In genomic region chr17:1048516-1049115, GRCh38 we compare ENCODE assay signal across 7 cellular contexts. TPM values are rescaled to one million over a fixed set of nuclear protein-coding genes. Genes with fewer than 3 reads are reported as not detected.
DNase-seq lines count a peak whose midpoint lies in the region; ATAC-seq and TF ChIP-seq lines count a peak whose summit lies in the region.
"Not testable (repeated sequence)": the region's sequence is repeated elsewhere in the genome, so short reads cannot be mapped to it uniquely, and the experiment has no call there.

No MANE protein-coding gene starts in this region.

- H3K9me1 ChIP-seq in IMR-90 (ENCODE audit: insufficient read depth, low read length), result not testable (repeated sequence)

- H3K36me3 Mint-ChIP-seq in nephron progenitor cell (ENCODE audit: low read depth), result peaks cover 33% of the 10 kb centered on the region

- not testable (repeated sequence) for TF ChIP-seq POLR2A in IMR-90 (IDR thresholded peaks at IDR 0.05; ENCODE audit: low read depth, low read length)

- H3K27me3 ChIP-seq in IMR-90 (ENCODE audit: control insufficient read depth, insufficient read depth, low read length); lower lobe of right lung (ENCODE audit: low read depth); tibial artery: not testable (repeated sequence)

- in situ Hi-C loops in IMR-90 (cut with MboI; ENCODE audit: low sequenced_read_pairs), result not testable (repeated sequence)

- TF ChIP-seq RAD21 in IMR-90 (IDR thresholded peaks at IDR 0.05; ENCODE audit: low read length), result not testable (repeated sequence)

- peaks cover 25% of the 10 kb centered on the region; the same call in 1 of the 2 replicates for H3K36me3 ChIP-seq in IMR-90 (ENCODE audit: control insufficient read depth, insufficient read depth, low read length)
- peaks cover 53% of the 10 kb centered on the region for H3K36me3 ChIP-seq in lower lobe of right lung
- H3K36me3 ChIP-seq in tibial artery, result peaks cover 15 to 50% (median 27%) of the 10 kb centered on the region in 3 donors

- not testable (repeated sequence) for H3K9me3 ChIP-seq in IMR-90 (ENCODE audit: control insufficient read depth, insufficient read depth, low read length); lower lobe of right lung; tibial artery

- not testable (repeated sequence) for TF ChIP-seq CTCF in IMR-90 (conservative IDR thresholded peaks at IDR 0.05; ENCODE audit: low read depth, low read length); coronary artery (IDR thresholded peaks at IDR 0.05); lower lobe of right lung (IDR thresholded peaks at IDR 0.05); nephron progenitor cell (IDR thresholded peaks at IDR 0.05); tibial artery (IDR thresholded peaks at IDR 0.05)

- not testable (repeated sequence) for H3K27me3 Mint-ChIP-seq in nephron progenitor cell (ENCODE audit: low read depth, poor library complexity)

- H3K14ac ChIP-seq in IMR-90 (replicated peaks; ENCODE audit: low read depth, low read length), result not testable (repeated sequence)

- H3K9me3 Mint-ChIP-seq in nephron progenitor cell, result not testable (repeated sequence)

- ATAC-seq in IMR-90 (ENCODE audit: low read depth); Right ventricle myocardium superior (ENCODE audit: poor library complexity); left ventricle myocardium superior; lower lobe of right lung: not testable (repeated sequence)

- BruUV-seq in IMR-90 (replicated peaks; lab: Mats Ljungman, UMichigan), result not testable (repeated sequence)

- not testable (repeated sequence) for H2AK5ac ChIP-seq in IMR-90 (ENCODE audit: low read depth, low read length)

- CTCF ChIA-PET in IMR-90 (lab: Yijun Ruan, JAX), result not testable (repeated sequence)

- not testable (repeated sequence) for H3K4me3 Mint-ChIP-seq in nephron progenitor cell

- H3K4me3 ChIP-seq in IMR-90 (ENCODE audit: insufficient read depth, low read depth, low read length); coronary artery; lower lobe of right lung; tibial artery: not testable (repeated sequence)

- not testable (repeated sequence) for H4K91ac ChIP-seq in IMR-90 (ENCODE audit: insufficient read depth, low read depth, low read length)

- 97% methylated on average over 16 of the region's 49 CpGs; no CpG with 5 or more reads in 1 of the 2 experiments for WGBS in IMR-90 (ENCODE audit: extremely low coverage in 2 of 2, insufficient read length in 1 of 2), 2 experiments

- H2AFZ ChIP-seq in IMR-90 (replicated peaks; ENCODE audit: low read length, poor library complexity), result not testable (repeated sequence)

- H4K5ac ChIP-seq in IMR-90 (ENCODE audit: low read depth, low read length), result not testable (repeated sequence)

- H3K79me1 ChIP-seq in IMR-90 (ENCODE audit: low read depth in 1 of 2, low read length in 2 of 2), result peaks cover 7 to 17% of the 10 kb centered on the region in 2 experiments; a peak in 3 of 4 replicates

- not testable (repeated sequence) for H2BK15ac ChIP-seq in IMR-90 (ENCODE audit: low read depth, low read length)

- peak overlapping the region; percentile 78 for H3K27ac Mint-ChIP-seq in nephron progenitor cell

- H3K4me1 ChIP-seq in IMR-90 (ENCODE audit: control insufficient read depth, insufficient read depth, low read length) (peaks cover 17% of the 10 kb centered on the region), lower lobe of right lung (peaks cover 29% of the 10 kb centered on the region), tibial artery (peaks cover 0 to 56% (median 46%) of the 10 kb centered on the region in 4 donors)

- not testable (repeated sequence) for H3K27ac ChIP-seq in IMR-90 (ENCODE audit: insufficient read depth, low read length)
- H3K27ac ChIP-seq in coronary artery (peak overlapping the region; percentile 92 to 97), lower lobe of right lung (peak overlapping the region; percentile 71), tibial artery (peak overlapping the region; percentile 97 to 98)

- H3K4ac ChIP-seq in IMR-90 (ENCODE audit: low read depth, low read length), result not testable (repeated sequence)

- not testable (repeated sequence) for H2BK120ac ChIP-seq in IMR-90 (ENCODE audit: low read depth, low read length)

- H3K56ac ChIP-seq in IMR-90 (ENCODE audit: extremely low read depth, insufficient read depth, low read length), result not testable (repeated sequence)

- H3K4me2 ChIP-seq in IMR-90 (ENCODE audit: low read depth, low read length), result not testable (repeated sequence)

- H4K20me1 ChIP-seq in IMR-90 (ENCODE audit: insufficient read depth, low read length), result peaks cover 23% of the 10 kb centered on the region

- H2AK9ac ChIP-seq in IMR-90 (replicated peaks; ENCODE audit: low read depth, low read length, poor library complexity), result peak overlapping the region; percentile 65

- H3K4me1 Mint-ChIP-seq in nephron progenitor cell, result peaks cover 40% of the 10 kb centered on the region

- H2BK20ac ChIP-seq in IMR-90 (ENCODE audit: low read depth, low read length), result not testable (repeated sequence)

- H3K9ac ChIP-seq in IMR-90 (ENCODE audit: low read depth, low read length), result not testable (repeated sequence)

- dilution Hi-C loops in IMR-90 (cut with HindIII; ENCODE audit: low sequenced_read_pairs, unreplicated experiment), result not testable (repeated sequence)

- not testable (repeated sequence) for H3K18ac ChIP-seq in IMR-90 (ENCODE audit: low read depth, low read length)

- H3K23ac ChIP-seq in IMR-90 (ENCODE audit: low read depth, low read length), result not testable (repeated sequence)

- H2BK5ac ChIP-seq in IMR-90 (ENCODE audit: low read depth, low read length, poor library complexity, severe bottlenecking), result not testable (repeated sequence)

- not testable (repeated sequence) for DNase-seq in IMR-90; coronary artery (ENCODE audit: low spot score); nephron progenitor cell; tibial artery
- peak; percentile 39 for DNase-seq in Right ventricle myocardium superior
- DNase-seq in left ventricle myocardium superior, result peak; percentile 22
- DNase-seq in lower lobe of right lung, result peak; percentile 37

- intact Hi-C loops in IMR-90 (cut with micrococcal nuclease); lower lobe of right lung (cut with DNase I); tibial artery (cut with DNase I; ENCODE audit: low total_unique reads): not testable (repeated sequence)
- intact Hi-C loops in Right ventricle myocardium superior (cut with DNase I), result loop anchor here (5.0 kb wide), 1 partner anchor 46 kb away; no protein-coding TSS in a partner anchor
- intact Hi-C loops in left ventricle myocardium superior (cut with micrococcal nuclease), result loop anchor here (10.0 kb wide), 1 partner anchor 254 kb away; no protein-coding TSS in a partner anchor

- H4K8ac ChIP-seq in IMR-90 (ENCODE audit: low read depth in 2 of 2, low read length in 2 of 2), result not testable (repeated sequence)

- POLR2A ChIA-PET in IMR-90 (lab: Charles Lee; ENCODE audit: unreplicated experiment), result not testable (repeated sequence)

RNA-seq across cellular contexts. Expression of gene TIMM22, which starts 51.7 kb away (rescaled TPM):
- total RNA-seq in IMR-90 (2012; rRNA removed) (12.7 and 14.4 TPM in 2 replicates), Right ventricle myocardium superior (17.1 TPM), left ventricle myocardium superior (15.8 TPM), lower lobe of right lung (9.1 TPM)
- 12.7 and 12.9 TPM in 2 replicates for polyA plus RNA-seq in IMR-90 (2012; rRNA removed)
- polyA plus RNA-seq in IMR-90 (2012; cell fraction: cytosol; rRNA removed), result 9.9 and 11.0 TPM in 2 replicates
- 4.6 and 5.7 TPM in 2 replicates for polyA plus RNA-seq in IMR-90 (2012; cell fraction: nucleus; rRNA removed; ENCODE audit: low replicate concordance)
